Comparison of ENCODE assay signal across 2 cellular contexts in the genomic region with DNA sequence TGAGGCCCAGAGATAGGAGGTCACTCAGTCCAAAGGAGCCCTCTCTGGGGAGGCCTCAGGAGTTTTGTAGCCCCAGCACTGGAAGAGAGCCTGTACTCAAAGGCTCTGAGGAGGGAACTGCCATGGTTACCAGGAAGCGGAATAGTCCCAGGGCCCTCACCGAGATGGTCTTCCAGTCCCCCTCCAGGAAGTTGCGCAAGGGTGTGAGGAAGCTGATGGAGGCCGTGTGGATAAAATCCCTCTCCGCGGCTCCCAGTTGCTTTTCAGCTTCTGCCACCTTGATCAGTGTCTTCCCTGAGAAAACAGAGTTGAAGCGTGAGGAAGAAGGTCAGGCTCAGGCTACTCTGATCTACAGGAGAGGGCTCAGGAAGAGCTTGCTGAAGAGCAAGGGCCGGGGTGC.
TF ChIP-seq lines count a peak whose summit lies in the region.

No MANE protein-coding gene starts in this region.

TF ChIP-seq in HepG2, 621 proteins besides CTCF, POLR2A, EP300 and RAD21:
- TF ChIP-seq TAF15 (IDR thresholded peaks at IDR 0.05; ENCODE audit: low read depth, low read length, poor library complexity, severe bottlenecking) (no peak), CEBPB (IDR thresholded peaks at IDR 0.05; ENCODE audit: borderline replicate concordance, low read depth, low read length) (peak; percentile 73)

TF ChIP-seq in SK-N-SH treated with all-trans-retinoic acid at 6 μM for 48 hours, 23 proteins besides CTCF, POLR2A, EP300 and RAD21:
- TF ChIP-seq, protein P1, sequence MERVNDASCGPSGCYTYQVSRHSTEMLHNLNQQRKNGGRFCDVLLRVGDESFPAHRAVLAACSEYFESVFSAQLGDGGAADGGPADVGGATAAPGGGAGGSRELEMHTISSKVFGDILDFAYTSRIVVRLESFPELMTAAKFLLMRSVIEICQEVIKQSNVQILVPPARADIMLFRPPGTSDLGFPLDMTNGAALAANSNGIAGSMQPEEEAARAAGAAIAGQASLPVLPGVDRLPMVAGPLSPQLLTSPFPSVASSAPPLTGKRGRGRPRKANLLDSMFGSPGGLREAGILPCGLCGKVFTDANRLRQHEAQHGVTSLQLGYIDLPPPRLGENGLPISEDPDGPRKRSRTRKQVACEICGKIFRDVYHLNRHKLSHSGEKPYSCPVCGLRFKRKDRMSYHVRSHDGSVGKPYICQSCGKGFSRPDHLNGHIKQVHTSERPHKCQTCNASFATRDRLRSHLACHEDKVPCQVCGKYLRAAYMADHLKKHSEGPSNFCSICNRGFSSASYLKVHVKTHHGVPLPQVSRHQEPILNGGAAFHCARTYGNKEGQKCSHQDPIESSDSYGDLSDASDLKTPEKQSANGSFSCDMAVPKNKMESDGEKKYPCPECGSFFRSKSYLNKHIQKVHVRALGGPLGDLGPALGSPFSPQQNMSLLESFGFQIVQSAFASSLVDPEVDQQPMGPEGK (CRISPR knock-in tag; IDR thresholded peaks at IDR 0.05; ENCODE audit: borderline replicate concordance), result no peak
